In genomic region chr12:56165369-56165768, GRCh38 we compare ENCODE assay signal across 1 cellular context.
TF ChIP-seq lines count a peak whose summit lies in the region.

No MANE protein-coding gene starts in this region.

TF ChIP-seq in endothelial cell of umbilical vein, 7 proteins besides CTCF, POLR2A, EP300 and RAD21 (continued from another document):
- no peak for TF ChIP-seq FOS (IDR thresholded peaks at IDR 0.05; ENCODE audit: borderline replicate concordance, insufficient read depth, low read length)
